Comparison of ENCODE assay signal across 1 cellular context in the genomic region with DNA sequence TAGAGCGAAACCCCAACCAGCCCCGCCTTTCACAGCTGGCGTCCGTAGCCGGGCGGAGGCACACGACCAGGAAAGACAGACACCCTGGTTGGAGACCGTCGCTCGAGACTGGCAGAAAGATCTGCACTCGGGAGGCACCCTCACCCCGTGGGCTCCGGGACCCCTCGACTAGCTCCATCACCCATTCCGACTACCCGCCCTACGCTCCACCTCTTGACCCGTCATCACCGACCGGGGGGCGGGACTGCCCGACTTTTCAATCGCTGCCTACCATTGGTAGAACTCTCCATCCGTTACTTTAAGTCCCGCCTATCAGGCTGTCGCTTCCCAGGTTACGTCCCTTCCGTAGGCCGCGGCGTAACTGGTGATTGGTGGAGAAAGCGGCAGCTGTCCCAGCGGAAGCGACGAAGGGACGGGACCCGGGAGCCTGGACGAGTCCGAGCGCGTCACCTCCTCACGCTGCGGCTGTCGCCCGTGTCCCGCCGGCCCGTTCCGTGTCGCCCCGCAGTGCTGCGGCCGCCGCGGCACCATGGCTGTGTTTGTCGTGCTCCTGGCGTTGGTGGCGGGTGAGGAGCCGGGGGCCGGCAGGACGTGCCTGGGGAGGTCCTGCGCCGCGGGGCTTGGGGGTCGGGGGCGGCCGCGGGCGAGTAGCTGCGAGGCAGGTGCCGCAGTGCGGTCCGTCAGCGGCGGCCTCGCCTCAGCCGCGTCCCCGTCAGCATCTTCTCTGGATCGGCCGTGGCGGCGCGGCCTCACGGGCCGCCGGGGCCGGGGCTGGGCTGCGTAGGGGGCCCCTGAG.
TF ChIP-seq lines count a peak whose summit lies in the region.

A gene with protein sequence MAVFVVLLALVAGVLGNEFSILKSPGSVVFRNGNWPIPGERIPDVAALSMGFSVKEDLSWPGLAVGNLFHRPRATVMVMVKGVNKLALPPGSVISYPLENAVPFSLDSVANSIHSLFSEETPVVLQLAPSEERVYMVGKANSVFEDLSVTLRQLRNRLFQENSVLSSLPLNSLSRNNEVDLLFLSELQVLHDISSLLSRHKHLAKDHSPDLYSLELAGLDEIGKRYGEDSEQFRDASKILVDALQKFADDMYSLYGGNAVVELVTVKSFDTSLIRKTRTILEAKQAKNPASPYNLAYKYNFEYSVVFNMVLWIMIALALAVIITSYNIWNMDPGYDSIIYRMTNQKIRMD (plus strand): TSS at position 434 of the 796 bp plus-strand sequence. CDS start 96 bp downstream, at position 530.

TF ChIP-seq in HepG2, 621 proteins besides CTCF, POLR2A, EP300 and RAD21 (continued from another document and continues in another):
- TF ChIP-seq E2F1 (CRISPR knock-in tag; IDR thresholded peaks at IDR 0.05) (no peak), CBX2 (IDR thresholded peaks at IDR 0.05; ENCODE audit: low read depth, low read length) (no peak), CBX2 (CRISPR knock-in tag; IDR thresholded peaks at IDR 0.05; ENCODE audit: low read depth) (no peak), STAT5B (CRISPR knock-in tag; IDR thresholded peaks at IDR 0.05) (no peak), MEF2D (CRISPR knock-in tag; IDR thresholded peaks at IDR 0.05) (no peak), GPN1 (CRISPR knock-in tag; IDR thresholded peaks at IDR 0.05; ENCODE audit: borderline replicate concordance) (no peak), MTA3 (CRISPR knock-in tag; IDR thresholded peaks at IDR 0.05) (no peak), ZNF513 (CRISPR knock-in tag; conservative IDR thresholded peaks at IDR 0.05) (no peak), MLXIP (CRISPR knock-in tag; IDR thresholded peaks at IDR 0.05; ENCODE audit: borderline replicate concordance) (no peak), TGIF2 (CRISPR knock-in tag; IDR thresholded peaks at IDR 0.05) (no peak), ZBTB7B (CRISPR knock-in tag; IDR thresholded peaks at IDR 0.05) (no peak), FLYWCH1 (CRISPR knock-in tag; IDR thresholded peaks at IDR 0.05) (no peak), JARID2 (CRISPR knock-in tag; IDR thresholded peaks at IDR 0.05; ENCODE audit: insufficient replicate concordance) (no peak), ZNF629 (CRISPR knock-in tag; conservative IDR thresholded peaks at IDR 0.05) (no peak), ZNF263 (CRISPR knock-in tag; IDR thresholded peaks at IDR 0.05) (no peak), ZFP36L2 (CRISPR knock-in tag; IDR thresholded peaks at IDR 0.05) (no peak), WIZ (CRISPR knock-in tag; IDR thresholded peaks at IDR 0.05) (no peak), MZF1 (CRISPR knock-in tag; IDR thresholded peaks at IDR 0.05; ENCODE audit: borderline replicate concordance) (no peak), POLR2G (IDR thresholded peaks at IDR 0.05; ENCODE audit: low read depth, low read length) (peak; percentile 67), ZNF7 (CRISPR knock-in tag; IDR thresholded peaks at IDR 0.05) (no peak), ZNF205 (CRISPR knock-in tag; IDR thresholded peaks at IDR 0.05) (no peak), BRD4 (CRISPR knock-in tag; IDR thresholded peaks at IDR 0.05) (no peak), ZNF274 (CRISPR knock-in tag; IDR thresholded peaks at IDR 0.05) (no peak), PLRG1 (conservative IDR thresholded peaks at IDR 0.05) (no peak), ZNF883 (CRISPR knock-in tag; IDR thresholded peaks at IDR 0.05; ENCODE audit: not compliant biosample characterization) (peak; percentile 44), ZMYM2 (CRISPR knock-in tag; IDR thresholded peaks at IDR 0.05) (no peak), SNAI1 (CRISPR knock-in tag; IDR thresholded peaks at IDR 0.05; ENCODE audit: borderline replicate concordance) (no peak), IRF2 (CRISPR knock-in tag; IDR thresholded peaks at IDR 0.05) (no peak), SOX5 (CRISPR knock-in tag; IDR thresholded peaks at IDR 0.05; ENCODE audit: borderline replicate concordance) (no peak), AGO2 (optimal IDR thresholded peaks at IDR 0.05; ENCODE audit: low read depth, low read length) (no peak), UBTF (CRISPR knock-in tag; IDR thresholded peaks at IDR 0.05) (peak; percentile 60; the same call in 1 of the 2 replicates), BATF2 (CRISPR knock-in tag; IDR thresholded peaks at IDR 0.05) (no peak), TOE1 (CRISPR knock-in tag; IDR thresholded peaks at IDR 0.05) (no peak), ZBTB21 (CRISPR knock-in tag; IDR thresholded peaks at IDR 0.05) (no peak), ARNT2 (CRISPR knock-in tag; IDR thresholded peaks at IDR 0.05; ENCODE audit: low read depth) (no peak), BORCS8-MEF2B (CRISPR knock-in tag; IDR thresholded peaks at IDR 0.05) (peak; percentile 31; the same call in 1 of the 2 replicates), KDM1A (CRISPR knock-in tag; IDR thresholded peaks at IDR 0.05) (no peak)
- TF ChIP-seq, protein P1, sequence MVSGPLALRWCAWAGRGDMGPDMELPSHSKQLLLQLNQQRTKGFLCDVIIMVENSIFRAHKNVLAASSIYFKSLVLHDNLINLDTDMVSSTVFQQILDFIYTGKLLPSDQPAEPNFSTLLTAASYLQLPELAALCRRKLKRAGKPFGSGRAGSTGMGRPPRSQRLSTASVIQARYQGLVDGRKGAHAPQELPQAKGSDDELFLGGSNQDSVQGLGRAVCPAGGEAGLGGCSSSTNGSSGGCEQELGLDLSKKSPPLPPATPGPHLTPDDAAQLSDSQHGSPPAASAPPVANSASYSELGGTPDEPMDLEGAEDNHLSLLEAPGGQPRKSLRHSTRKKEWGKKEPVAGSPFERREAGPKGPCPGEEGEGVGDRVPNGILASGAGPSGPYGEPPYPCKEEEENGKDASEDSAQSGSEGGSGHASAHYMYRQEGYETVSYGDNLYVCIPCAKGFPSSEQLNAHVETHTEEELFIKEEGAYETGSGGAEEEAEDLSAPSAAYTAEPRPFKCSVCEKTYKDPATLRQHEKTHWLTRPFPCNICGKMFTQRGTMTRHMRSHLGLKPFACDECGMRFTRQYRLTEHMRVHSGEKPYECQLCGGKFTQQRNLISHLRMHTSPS (CRISPR knock-in tag; IDR thresholded peaks at IDR 0.05; ENCODE audit: low read depth), result no peak
- TF ChIP-seq, protein P2, sequence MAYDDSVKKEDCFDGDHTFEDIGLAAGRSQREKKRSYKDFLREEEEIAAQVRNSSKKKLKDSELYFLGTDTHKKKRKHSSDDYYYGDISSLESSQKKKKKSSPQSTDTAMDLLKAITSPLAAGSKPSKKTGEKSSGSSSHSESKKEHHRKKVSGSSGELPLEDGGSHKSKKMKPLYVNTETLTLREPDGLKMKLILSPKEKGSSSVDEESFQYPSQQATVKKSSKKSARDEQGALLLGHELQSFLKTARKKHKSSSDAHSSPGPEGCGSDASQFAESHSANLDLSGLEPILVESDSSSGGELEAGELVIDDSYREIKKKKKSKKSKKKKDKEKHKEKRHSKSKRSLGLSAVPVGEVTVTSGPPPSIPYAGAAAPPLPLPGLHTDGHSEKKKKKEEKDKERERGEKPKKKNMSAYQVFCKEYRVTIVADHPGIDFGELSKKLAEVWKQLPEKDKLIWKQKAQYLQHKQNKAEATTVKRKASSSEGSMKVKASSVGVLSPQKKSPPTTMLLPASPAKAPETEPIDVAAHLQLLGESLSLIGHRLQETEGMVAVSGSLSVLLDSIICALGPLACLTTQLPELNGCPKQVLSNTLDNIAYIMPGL (CRISPR knock-in tag; IDR thresholded peaks at IDR 0.05; ENCODE audit: borderline replicate concordance in 1 of 2, low read depth in 1 of 2), result peak; percentile 11 to 71; a peak in 2 of 4 replicates
- TF ChIP-seq, protein P3, sequence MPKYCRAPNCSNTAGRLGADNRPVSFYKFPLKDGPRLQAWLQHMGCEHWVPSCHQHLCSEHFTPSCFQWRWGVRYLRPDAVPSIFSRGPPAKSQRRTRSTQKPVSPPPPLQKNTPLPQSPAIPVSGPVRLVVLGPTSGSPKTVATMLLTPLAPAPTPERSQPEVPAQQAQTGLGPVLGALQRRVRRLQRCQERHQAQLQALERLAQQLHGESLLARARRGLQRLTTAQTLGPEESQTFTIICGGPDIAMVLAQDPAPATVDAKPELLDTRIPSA (CRISPR knock-in tag; IDR thresholded peaks at IDR 0.05; ENCODE audit: borderline replicate concordance), result no peak
- TF ChIP-seq, protein P4, sequence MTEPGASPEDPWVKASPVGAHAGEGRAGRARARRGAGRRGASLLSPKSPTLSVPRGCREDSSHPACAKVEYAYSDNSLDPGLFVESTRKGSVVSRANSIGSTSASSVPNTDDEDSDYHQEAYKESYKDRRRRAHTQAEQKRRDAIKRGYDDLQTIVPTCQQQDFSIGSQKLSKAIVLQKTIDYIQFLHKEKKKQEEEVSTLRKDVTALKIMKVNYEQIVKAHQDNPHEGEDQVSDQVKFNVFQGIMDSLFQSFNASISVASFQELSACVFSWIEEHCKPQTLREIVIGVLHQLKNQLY (CRISPR knock-in tag; IDR thresholded peaks at IDR 0.05), result no peak
- TF ChIP-seq, protein P5, sequence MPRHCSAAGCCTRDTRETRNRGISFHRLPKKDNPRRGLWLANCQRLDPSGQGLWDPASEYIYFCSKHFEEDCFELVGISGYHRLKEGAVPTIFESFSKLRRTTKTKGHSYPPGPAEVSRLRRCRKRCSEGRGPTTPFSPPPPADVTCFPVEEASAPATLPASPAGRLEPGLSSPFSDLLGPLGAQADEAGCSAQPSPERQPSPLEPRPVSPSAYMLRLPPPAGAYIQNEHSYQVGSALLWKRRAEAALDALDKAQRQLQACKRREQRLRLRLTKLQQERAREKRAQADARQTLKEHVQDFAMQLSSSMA (CRISPR knock-in tag; IDR thresholded peaks at IDR 0.05), result no peak
- TF ChIP-seq, protein P6, sequence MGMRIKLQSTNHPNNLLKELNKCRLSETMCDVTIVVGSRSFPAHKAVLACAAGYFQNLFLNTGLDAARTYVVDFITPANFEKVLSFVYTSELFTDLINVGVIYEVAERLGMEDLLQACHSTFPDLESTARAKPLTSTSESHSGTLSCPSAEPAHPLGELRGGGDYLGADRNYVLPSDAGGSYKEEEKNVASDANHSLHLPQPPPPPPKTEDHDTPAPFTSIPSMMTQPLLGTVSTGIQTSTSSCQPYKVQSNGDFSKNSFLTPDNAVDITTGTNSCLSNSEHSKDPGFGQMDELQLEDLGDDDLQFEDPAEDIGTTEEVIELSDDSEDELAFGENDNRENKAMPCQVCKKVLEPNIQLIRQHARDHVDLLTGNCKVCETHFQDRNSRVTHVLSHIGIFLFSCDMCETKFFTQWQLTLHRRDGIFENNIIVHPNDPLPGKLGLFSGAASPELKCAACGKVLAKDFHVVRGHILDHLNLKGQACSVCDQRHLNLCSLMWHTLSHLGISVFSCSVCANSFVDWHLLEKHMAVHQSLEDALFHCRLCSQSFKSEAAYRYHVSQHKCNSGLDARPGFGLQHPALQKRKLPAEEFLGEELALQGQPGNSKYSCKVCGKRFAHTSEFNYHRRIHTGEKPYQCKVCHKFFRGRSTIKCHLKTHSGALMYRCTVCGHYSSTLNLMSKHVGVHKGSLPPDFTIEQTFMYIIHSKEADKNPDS (CRISPR knock-in tag; IDR thresholded peaks at IDR 0.05), result no peak
